ENCODE assay signal across 1 cellular context in the genomic region with DNA sequence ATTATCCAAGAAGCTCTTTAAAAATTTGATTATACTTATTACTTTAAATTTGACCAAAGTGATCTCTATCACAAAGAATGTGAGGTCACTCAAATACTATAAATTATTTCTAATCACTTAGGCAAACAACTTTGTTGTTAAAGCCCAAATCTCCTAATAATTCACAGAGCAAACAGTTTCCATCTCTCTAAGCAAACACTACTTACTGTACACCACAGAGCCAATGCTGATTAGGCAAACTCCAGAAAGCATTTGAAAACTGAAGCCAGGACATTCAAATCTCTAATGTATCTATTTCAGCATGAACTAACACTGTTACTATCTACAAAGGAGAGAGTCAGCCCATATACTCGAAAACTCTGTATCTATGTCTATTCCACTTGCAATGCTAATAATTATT.
TF ChIP-seq lines count a peak whose summit lies in the region.

No MANE protein-coding gene starts in this region.

TF ChIP-seq in HepG2, 621 proteins besides CTCF, POLR2A, EP300 and RAD21 (continued from another document and continues in another):
- TF ChIP-seq RARA (CRISPR knock-in tag; IDR thresholded peaks at IDR 0.05) (peak; percentile 41; the same call in 1 of the 2 replicates), ZNF10 (CRISPR knock-in tag; IDR thresholded peaks at IDR 0.05; ENCODE audit: borderline replicate concordance, low read depth) (no peak), GMEB1 (CRISPR knock-in tag; IDR thresholded peaks at IDR 0.05; ENCODE audit: borderline replicate concordance) (no peak), TCF12 (IDR thresholded peaks at IDR 0.05) (no peak), TCF12 (CRISPR knock-in tag; IDR thresholded peaks at IDR 0.05) (no peak), POLR2AphosphoS2 (IDR thresholded peaks at IDR 0.05; ENCODE audit: low read depth, low read length) (no peak), WIZ (CRISPR knock-in tag; IDR thresholded peaks at IDR 0.05) (no peak), DNMT3B (CRISPR knock-in tag; conservative IDR thresholded peaks at IDR 0.05) (no peak), SSRP1 (CRISPR knock-in tag; IDR thresholded peaks at IDR 0.05) (no peak), ZFP1 (CRISPR knock-in tag; IDR thresholded peaks at IDR 0.05) (0 out of 2 replicates have a peak, but pooled peaks have one; percentile 26), KDM3A (CRISPR knock-in tag; IDR thresholded peaks at IDR 0.05; ENCODE audit: low read depth) (no peak), ZNF503 (CRISPR knock-in tag; IDR thresholded peaks at IDR 0.05) (peak; percentile 84; the same call in 1 of the 2 replicates), CBX5 (CRISPR knock-in tag; IDR thresholded peaks at IDR 0.05; ENCODE audit: borderline replicate concordance) (no peak), FOXM1 (CRISPR knock-in tag; IDR thresholded peaks at IDR 0.05) (no peak), ZNF362 (CRISPR knock-in tag; IDR thresholded peaks at IDR 0.05; ENCODE audit: borderline replicate concordance) (no peak), ZNF382 (CRISPR knock-in tag; IDR thresholded peaks at IDR 0.05; ENCODE audit: borderline replicate concordance) (no peak), ZNF30 (CRISPR knock-in tag; IDR thresholded peaks at IDR 0.05) (no peak), HMG20B (CRISPR knock-in tag; conservative IDR thresholded peaks at IDR 0.05) (peak; percentile 68; the same call in 1 of the 2 replicates), TRIM24 (CRISPR knock-in tag; IDR thresholded peaks at IDR 0.05) (no peak), ZNF660 (CRISPR knock-in tag; IDR thresholded peaks at IDR 0.05; ENCODE audit: borderline replicate concordance, low read depth) (no peak), ZNF577 (CRISPR knock-in tag; IDR thresholded peaks at IDR 0.05; ENCODE audit: borderline replicate concordance, low read depth) (no peak), RXRB (CRISPR knock-in tag; IDR thresholded peaks at IDR 0.05; ENCODE audit: borderline replicate concordance) (peak; percentile 41; the same call in 1 of the 2 replicates), PHB2 (IDR thresholded peaks at IDR 0.05; ENCODE audit: partially characterized antibody) (no peak), THYN1 (CRISPR knock-in tag; IDR thresholded peaks at IDR 0.05; ENCODE audit: borderline replicate concordance, low read depth) (no peak), FLYWCH1 (CRISPR knock-in tag; IDR thresholded peaks at IDR 0.05) (no peak), NR2F6 (IDR thresholded peaks at IDR 0.05) (peak; percentile 74), NR2F6 (CRISPR knock-in tag; IDR thresholded peaks at IDR 0.05) (peak; percentile 60), THAP11 (CRISPR knock-in tag; IDR thresholded peaks at IDR 0.05) (no peak), PAXIP1 (CRISPR knock-in tag; conservative IDR thresholded peaks at IDR 0.05) (peak; percentile 42; the same call in 1 of the 2 replicates), ATF2 (CRISPR knock-in tag; IDR thresholded peaks at IDR 0.05) (peak; percentile 33; the same call in 1 of the 2 replicates), ISL2 (CRISPR knock-in tag; IDR thresholded peaks at IDR 0.05) (peak; percentile 93), SALL1 (CRISPR knock-in tag; IDR thresholded peaks at IDR 0.05) (no peak; the same call in 1 of the 2 replicates), ZNF782 (CRISPR knock-in tag; IDR thresholded peaks at IDR 0.05; ENCODE audit: borderline replicate concordance) (no peak), ZNF547 (CRISPR knock-in tag; IDR thresholded peaks at IDR 0.05) (no peak), GATAD2A (CRISPR knock-in tag; IDR thresholded peaks at IDR 0.05) (peak; percentile 74), HHEX (CRISPR knock-in tag; IDR thresholded peaks at IDR 0.05) (peak; percentile 83), PCBP2 (optimal IDR thresholded peaks at IDR 0.05; ENCODE audit: low read depth, low read length, poor library complexity, severe bottlenecking) (no peak), HDAC1 (CRISPR knock-in tag; IDR thresholded peaks at IDR 0.05) (no peak)
- TF ChIP-seq, protein P1, sequence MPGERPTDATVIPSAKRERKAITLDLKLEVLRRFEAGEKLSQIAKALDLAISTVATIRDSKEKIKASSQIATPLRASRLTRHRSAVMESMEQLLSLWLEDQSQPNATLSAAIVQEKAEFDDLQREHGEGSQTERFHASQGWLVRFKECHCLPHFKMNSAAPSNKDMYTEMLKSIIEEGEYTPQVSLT (CRISPR knock-in tag; IDR thresholded peaks at IDR 0.05; ENCODE audit: borderline replicate concordance, low read depth): no peak
- TF ChIP-seq, protein P2, sequence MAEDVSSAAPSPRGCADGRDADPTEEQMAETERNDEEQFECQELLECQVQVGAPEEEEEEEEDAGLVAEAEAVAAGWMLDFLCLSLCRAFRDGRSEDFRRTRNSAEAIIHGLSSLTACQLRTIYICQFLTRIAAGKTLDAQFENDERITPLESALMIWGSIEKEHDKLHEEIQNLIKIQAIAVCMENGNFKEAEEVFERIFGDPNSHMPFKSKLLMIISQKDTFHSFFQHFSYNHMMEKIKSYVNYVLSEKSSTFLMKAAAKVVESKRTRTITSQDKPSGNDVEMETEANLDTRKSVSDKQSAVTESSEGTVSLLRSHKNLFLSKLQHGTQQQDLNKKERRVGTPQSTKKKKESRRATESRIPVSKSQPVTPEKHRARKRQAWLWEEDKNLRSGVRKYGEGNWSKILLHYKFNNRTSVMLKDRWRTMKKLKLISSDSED (CRISPR knock-in tag; IDR thresholded peaks at IDR 0.05): no peak
- TF ChIP-seq, protein P3, sequence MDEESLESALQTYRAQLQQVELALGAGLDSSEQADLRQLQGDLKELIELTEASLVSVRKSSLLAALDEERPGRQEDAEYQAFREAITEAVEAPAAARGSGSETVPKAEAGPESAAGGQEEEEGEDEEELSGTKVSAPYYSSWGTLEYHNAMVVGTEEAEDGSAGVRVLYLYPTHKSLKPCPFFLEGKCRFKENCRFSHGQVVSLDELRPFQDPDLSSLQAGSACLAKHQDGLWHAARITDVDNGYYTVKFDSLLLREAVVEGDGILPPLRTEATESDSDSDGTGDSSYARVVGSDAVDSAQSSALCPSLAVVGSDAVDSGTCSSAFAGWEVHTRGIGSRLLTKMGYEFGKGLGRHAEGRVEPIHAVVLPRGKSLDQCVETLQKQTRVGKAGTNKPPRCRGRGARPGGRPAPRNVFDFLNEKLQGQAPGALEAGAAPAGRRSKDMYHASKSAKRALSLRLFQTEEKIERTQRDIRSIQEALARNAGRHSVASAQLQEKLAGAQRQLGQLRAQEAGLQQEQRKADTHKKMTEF (CRISPR knock-in tag; IDR thresholded peaks at IDR 0.05): peak; percentile 47
- TF ChIP-seq, protein P4, sequence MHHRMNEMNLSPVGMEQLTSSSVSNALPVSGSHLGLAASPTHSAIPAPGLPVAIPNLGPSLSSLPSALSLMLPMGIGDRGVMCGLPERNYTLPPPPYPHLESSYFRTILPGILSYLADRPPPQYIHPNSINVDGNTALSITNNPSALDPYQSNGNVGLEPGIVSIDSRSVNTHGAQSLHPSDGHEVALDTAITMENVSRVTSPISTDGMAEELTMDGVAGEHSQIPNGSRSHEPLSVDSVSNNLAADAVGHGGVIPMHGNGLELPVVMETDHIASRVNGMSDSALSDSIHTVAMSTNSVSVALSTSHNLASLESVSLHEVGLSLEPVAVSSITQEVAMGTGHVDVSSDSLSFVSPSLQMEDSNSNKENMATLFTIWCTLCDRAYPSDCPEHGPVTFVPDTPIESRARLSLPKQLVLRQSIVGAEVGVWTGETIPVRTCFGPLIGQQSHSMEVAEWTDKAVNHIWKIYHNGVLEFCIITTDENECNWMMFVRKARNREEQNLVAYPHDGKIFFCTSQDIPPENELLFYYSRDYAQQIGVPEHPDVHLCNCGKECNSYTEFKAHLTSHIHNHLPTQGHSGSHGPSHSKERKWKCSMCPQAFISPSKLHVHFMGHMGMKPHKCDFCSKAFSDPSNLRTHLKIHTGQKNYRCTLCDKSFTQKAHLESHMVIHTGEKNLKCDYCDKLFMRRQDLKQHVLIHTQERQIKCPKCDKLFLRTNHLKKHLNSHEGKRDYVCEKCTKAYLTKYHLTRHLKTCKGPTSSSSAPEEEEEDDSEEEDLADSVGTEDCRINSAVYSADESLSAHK (CRISPR knock-in tag; IDR thresholded peaks at IDR 0.05; ENCODE audit: borderline replicate concordance): no peak
